2 cellular contexts compared by ENCODE assay signal in the genomic region with DNA sequence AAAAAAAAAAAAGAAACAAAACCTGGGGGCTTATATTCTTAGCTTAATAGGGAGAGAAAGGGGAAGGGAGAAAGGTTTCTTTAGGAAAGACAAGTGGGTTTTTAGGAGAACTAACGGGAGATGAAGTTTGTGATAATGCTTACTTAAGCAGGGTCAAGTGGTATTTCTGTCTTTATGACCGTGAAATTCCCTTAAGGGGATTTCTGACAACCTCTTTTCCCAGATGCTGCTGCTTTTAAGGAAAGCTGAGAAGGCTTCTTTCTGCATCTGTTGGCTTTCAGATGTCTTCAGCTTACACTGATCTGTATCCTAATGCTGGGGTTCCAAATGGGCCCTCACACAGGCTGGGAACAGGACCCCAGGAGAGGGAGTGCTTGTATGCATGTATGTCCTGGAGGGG.
TF ChIP-seq lines count a peak whose summit lies in the region.

No MANE protein-coding gene starts in this region.

TF ChIP-seq in HCT116, 20 proteins besides CTCF, POLR2A, EP300 and RAD21:
- TF ChIP-seq FOSL1 (IDR thresholded peaks at IDR 0.05; ENCODE audit: low read depth) (no peak), SRF (IDR thresholded peaks at IDR 0.05; ENCODE audit: low read depth) (no peak), CBX3 (IDR thresholded peaks at IDR 0.05; ENCODE audit: low read depth) (no peak), JUND (IDR thresholded peaks at IDR 0.05) (no peak), SIN3A (IDR thresholded peaks at IDR 0.05; ENCODE audit: low read depth) (no peak), POLR2AphosphoS5 (IDR thresholded peaks at IDR 0.05; ENCODE audit: low read depth, low read length) (no peak), YY1 (IDR thresholded peaks at IDR 0.05; ENCODE audit: extremely low read depth, insufficient replicate concordance, low read depth, low read length) (no peak), SP1 (IDR thresholded peaks at IDR 0.05; ENCODE audit: low read depth) (no peak), EZH2phosphoT487 (IDR thresholded peaks at IDR 0.05; ENCODE audit: borderline replicate concordance) (no peak), ZNF274 (IDR thresholded peaks at IDR 0.05; ENCODE audit: low read depth, low read length) (no peak), ELF1 (IDR thresholded peaks at IDR 0.05; ENCODE audit: borderline replicate concordance, low read depth) (no peak)
- TF ChIP-seq, protein P1, sequence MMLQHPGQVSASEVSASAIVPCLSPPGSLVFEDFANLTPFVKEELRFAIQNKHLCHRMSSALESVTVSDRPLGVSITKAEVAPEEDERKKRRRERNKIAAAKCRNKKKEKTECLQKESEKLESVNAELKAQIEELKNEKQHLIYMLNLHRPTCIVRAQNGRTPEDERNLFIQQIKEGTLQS (IDR thresholded peaks at IDR 0.05): no peak
- TF ChIP-seq, protein P2, sequence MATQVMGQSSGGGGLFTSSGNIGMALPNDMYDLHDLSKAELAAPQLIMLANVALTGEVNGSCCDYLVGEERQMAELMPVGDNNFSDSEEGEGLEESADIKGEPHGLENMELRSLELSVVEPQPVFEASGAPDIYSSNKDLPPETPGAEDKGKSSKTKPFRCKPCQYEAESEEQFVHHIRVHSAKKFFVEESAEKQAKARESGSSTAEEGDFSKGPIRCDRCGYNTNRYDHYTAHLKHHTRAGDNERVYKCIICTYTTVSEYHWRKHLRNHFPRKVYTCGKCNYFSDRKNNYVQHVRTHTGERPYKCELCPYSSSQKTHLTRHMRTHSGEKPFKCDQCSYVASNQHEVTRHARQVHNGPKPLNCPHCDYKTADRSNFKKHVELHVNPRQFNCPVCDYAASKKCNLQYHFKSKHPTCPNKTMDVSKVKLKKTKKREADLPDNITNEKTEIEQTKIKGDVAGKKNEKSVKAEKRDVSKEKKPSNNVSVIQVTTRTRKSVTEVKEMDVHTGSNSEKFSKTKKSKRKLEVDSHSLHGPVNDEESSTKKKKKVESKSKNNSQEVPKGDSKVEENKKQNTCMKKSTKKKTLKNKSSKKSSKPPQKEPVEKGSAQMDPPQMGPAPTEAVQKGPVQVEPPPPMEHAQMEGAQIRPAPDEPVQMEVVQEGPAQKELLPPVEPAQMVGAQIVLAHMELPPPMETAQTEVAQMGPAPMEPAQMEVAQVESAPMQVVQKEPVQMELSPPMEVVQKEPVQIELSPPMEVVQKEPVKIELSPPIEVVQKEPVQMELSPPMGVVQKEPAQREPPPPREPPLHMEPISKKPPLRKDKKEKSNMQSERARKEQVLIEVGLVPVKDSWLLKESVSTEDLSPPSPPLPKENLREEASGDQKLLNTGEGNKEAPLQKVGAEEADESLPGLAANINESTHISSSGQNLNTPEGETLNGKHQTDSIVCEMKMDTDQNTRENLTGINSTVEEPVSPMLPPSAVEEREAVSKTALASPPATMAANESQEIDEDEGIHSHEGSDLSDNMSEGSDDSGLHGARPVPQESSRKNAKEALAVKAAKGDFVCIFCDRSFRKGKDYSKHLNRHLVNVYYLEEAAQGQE (IDR thresholded peaks at IDR 0.05; ENCODE audit: low read depth): no peak
- TF ChIP-seq, protein P3, sequence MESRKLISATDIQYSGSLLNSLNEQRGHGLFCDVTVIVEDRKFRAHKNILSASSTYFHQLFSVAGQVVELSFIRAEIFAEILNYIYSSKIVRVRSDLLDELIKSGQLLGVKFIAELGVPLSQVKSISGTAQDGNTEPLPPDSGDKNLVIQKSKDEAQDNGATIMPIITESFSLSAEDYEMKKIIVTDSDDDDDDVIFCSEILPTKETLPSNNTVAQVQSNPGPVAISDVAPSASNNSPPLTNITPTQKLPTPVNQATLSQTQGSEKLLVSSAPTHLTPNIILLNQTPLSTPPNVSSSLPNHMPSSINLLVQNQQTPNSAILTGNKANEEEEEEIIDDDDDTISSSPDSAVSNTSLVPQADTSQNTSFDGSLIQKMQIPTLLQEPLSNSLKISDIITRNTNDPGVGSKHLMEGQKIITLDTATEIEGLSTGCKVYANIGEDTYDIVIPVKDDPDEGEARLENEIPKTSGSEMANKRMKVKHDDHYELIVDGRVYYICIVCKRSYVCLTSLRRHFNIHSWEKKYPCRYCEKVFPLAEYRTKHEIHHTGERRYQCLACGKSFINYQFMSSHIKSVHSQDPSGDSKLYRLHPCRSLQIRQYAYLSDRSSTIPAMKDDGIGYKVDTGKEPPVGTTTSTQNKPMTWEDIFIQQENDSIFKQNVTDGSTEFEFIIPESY (IDR thresholded peaks at IDR 0.05; ENCODE audit: extremely low read depth, insufficient replicate concordance, low read length): no peak
TF ChIP-seq in HCT116: peak in this region for 0.

TF ChIP-seq in K562, 482 proteins besides CTCF, POLR2A, EP300 and RAD21:
- TF ChIP-seq NUFIP1 (IDR thresholded peaks at IDR 0.05; ENCODE audit: partially characterized antibody) (no peak), FOXA3 (CRISPR knock-in tag; conservative IDR thresholded peaks at IDR 0.05 in 1 of 2, IDR thresholded peaks at IDR 0.05 in 1 of 2) (peak in 1 of 2 experiments; percentile 16; a peak in 1 of 4 replicates), SIN3B (IDR thresholded peaks at IDR 0.05; ENCODE audit: low read depth) (no peak)
